Comparison of ENCODE assay signal across 8 cellular contexts in the genomic region with DNA sequence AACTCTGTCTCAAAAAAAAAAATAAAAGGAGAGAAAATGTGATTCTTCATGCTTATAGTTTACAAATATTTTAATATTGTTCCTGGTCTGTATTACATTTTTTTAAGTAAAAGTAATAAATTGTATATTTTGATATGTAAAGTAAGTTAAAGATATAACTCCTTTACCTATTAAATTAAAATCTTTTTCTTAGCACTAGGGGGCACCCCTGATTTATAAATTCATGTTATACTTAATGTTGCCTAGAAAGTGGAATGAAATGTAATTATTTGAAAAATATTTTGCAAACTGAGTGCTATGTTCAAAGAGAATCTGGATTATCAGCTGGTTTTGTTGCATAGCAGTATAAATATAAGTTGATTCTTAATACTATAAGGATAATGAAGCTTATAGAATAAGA. TPM values are rescaled to one million over a fixed set of nuclear protein-coding genes. Genes with fewer than 3 reads are reported as not detected.
A peak's percentile ranks its signal among the peaks of the same experiment; 100 is the strongest.
DNase-seq lines count a peak whose midpoint lies in the region; ATAC-seq, FAIRE-seq and TF ChIP-seq lines count a peak whose summit lies in the region.

No MANE protein-coding gene starts in this region.

- in situ Hi-C loops in astrocyte of the cerebellum (cut with HindIII; ENCODE audit: low sequenced_read_pairs), result loop anchor here (10.0 kb wide), 1 partner anchor 231 kb away; no protein-coding TSS in a partner anchor

- no peak for ATAC-seq in HG02981 (IDR thresholded peaks at IDR 0.05; ENCODE audit: unreplicated experiment)
- no peak for ATAC-seq in activated T-cell treated with anti-CD3 and anti-CD28 coated beads, Interleukin-2, amount 50 U/mL, for 4 hours

- H4K91ac ChIP-seq in mesenchymal stem cell (ENCODE audit: low read length), result no peak overlapping the region

- no peaks in the 10 kb centered on the region for H3K4me1 ChIP-seq in mesenchymal stem cell (ENCODE audit: control insufficient read depth, insufficient read depth, low read depth, low read length)

- H2AK5ac ChIP-seq in mesenchymal stem cell (ENCODE audit: low read length, severe bottlenecking), result no peak overlapping the region

- no peak overlapping the region for H2BK12ac ChIP-seq in mesenchymal stem cell (ENCODE audit: low read length in 2 of 2)

- no peak overlapping the region for H2BK120ac ChIP-seq in mesenchymal stem cell (ENCODE audit: low read depth, low read length)

- FAIRE-seq in urothelium cell line (lab: Jason Lieb, UNC), result no peak

- no peak for TF ChIP-seq CTCF in astrocyte of the cerebellum (IDR thresholded peaks at IDR 0.05; ENCODE audit: low read depth, low read length, missing control alignments)

- peaks cover 8 to 23% of the 10 kb centered on the region in 2 experiments for H3K36me3 ChIP-seq in mesenchymal stem cell (ENCODE audit: control insufficient read depth in 1 of 2, insufficient read depth in 2 of 2, low read depth in 1 of 2, low read length in 2 of 2)

- no peak overlapping the region for H3K27ac ChIP-seq in mesenchymal stem cell (ENCODE audit: low read length, poor library complexity, severe bottlenecking)

- no peaks in the 10 kb centered on the region for H3K27me3 ChIP-seq in mesenchymal stem cell (ENCODE audit: control insufficient read depth in 1 of 2, insufficient read depth in 1 of 2, low read length in 2 of 2)

- H3K79me1 ChIP-seq in mesenchymal stem cell (replicated peaks; ENCODE audit: low read length, poor library complexity, severe bottlenecking), result peaks cover 11% of the 10 kb centered on the region

- DNase-seq in DMS53 treated with DMSO at 0.1 percent for 48 hours (lab: John Stamatoyannopoulos, UW; ENCODE audit: unreplicated experiment) (peak; percentile 8), NCI-H1105 (lab: John Stamatoyannopoulos, UW) (peak; percentile 7), astrocyte of the cerebellum (ENCODE audit: low read depth) (peak; percentile 24), mesenchymal stem cell (peak; percentile 40), mucosa of gallbladder (ENCODE audit: low spot score) (no peak), urothelium cell line (ENCODE audit: low spot score) (no peak)
- DNase-seq in activated T-cell treated with anti-CD3 and anti-CD28 coated beads, Interleukin-2, amount 50 U/mL, for 4 hours, result no peak

- H2BK15ac ChIP-seq in mesenchymal stem cell (ENCODE audit: low read depth, poor library complexity, severe bottlenecking), result no peak overlapping the region

- no peak overlapping the region for H2AFZ ChIP-seq in mesenchymal stem cell (ENCODE audit: low read depth, low read length)

- H4K8ac ChIP-seq in mesenchymal stem cell (ENCODE audit: low read length), result no peak overlapping the region

- no peaks in the 10 kb centered on the region for H3K4me1 Mint-ChIP-seq in activated T-cell treated with anti-CD3 and anti-CD28 coated beads, Interleukin-2, amount 50 U/mL, for 4 hours (ENCODE audit: low read depth)

- H2BK5ac ChIP-seq in mesenchymal stem cell (ENCODE audit: low read depth, low read length, poor library complexity, severe bottlenecking), result no peak overlapping the region

- no peak overlapping the region for H3K14ac ChIP-seq in mesenchymal stem cell (ENCODE audit: low read length in 2 of 2)

- no peaks in the 10 kb centered on the region for H3K9me3 Mint-ChIP-seq in activated T-cell treated with anti-CD3 and anti-CD28 coated beads, Interleukin-2, amount 50 U/mL, for 4 hours

- no peak overlapping the region for H3K18ac ChIP-seq in mesenchymal stem cell (ENCODE audit: low read depth in 1 of 2, low read length in 2 of 2)

- no peak overlapping the region for H3K4ac ChIP-seq in mesenchymal stem cell (ENCODE audit: low read depth in 1 of 2, low read length in 2 of 2)

- no peak overlapping the region for H3K4me2 ChIP-seq in mesenchymal stem cell (ENCODE audit: low read length, poor library complexity, severe bottlenecking)

- H3K4me3 ChIP-seq in astrocyte of the cerebellum (ENCODE audit: low read depth, low read length), result no peak overlapping the region
- no peak overlapping the region for H3K4me3 ChIP-seq in mesenchymal stem cell (ENCODE audit: insufficient read depth in 1 of 2, low read depth in 1 of 2, low read length in 2 of 2)

- H3K36me3 Mint-ChIP-seq in activated T-cell treated with anti-CD3 and anti-CD28 coated beads, Interleukin-2, amount 50 U/mL, for 4 hours (ENCODE audit: insufficient read depth), result peaks cover 7% of the 10 kb centered on the region

- H3K4me3 Mint-ChIP-seq in activated T-cell treated with anti-CD3 and anti-CD28 coated beads, Interleukin-2, amount 50 U/mL, for 4 hours, result no peak overlapping the region

- no peaks in the 10 kb centered on the region for H3K27me3 Mint-ChIP-seq in activated T-cell treated with anti-CD3 and anti-CD28 coated beads, Interleukin-2, amount 50 U/mL, for 4 hours (ENCODE audit: low read depth)

- no peak overlapping the region for H3K23ac ChIP-seq in mesenchymal stem cell (ENCODE audit: low read length in 2 of 2)

- H3K9me3 ChIP-seq in mesenchymal stem cell (ENCODE audit: control insufficient read depth, low read length), result no peaks in the 10 kb centered on the region

- H3K9ac ChIP-seq in mesenchymal stem cell (ENCODE audit: low read length), result peak overlapping the region; percentile 29

RNA-seq across cellular contexts. Expression of gene RALGPS2, which starts 49.2 kb away (rescaled TPM):
- polyA plus RNA-seq in mesenchymal stem cell (2013, experiment 1 of 2), result 10.1 TPM
- polyA plus RNA-seq in mesenchymal stem cell (2013, experiment 2 of 2), result 8.5 TPM
- 19.0 TPM for total RNA-seq in mucosa of gallbladder
- total RNA-seq in activated T-cell treated with anti-CD3 and anti-CD28 coated beads, Interleukin-2, amount 50 U/mL, for 4 hours, result 1 to 10 TPM; 1.1 to 2.2 (median 1.8) TPM

Comparison
In these comparisons a context has a peak if more than half of its experiments do, and no peak if none do; other contexts are left out.
1. DNase-seq: peak in DMS53 treated with DMSO at 0.1 percent for 48 hours (single experiment), NCI-H1105 (single experiment), astrocyte of the cerebellum (single experiment) and mesenchymal stem cell (single experiment); none in mucosa of gallbladder (single experiment), urothelium cell line (single experiment) and activated T-cell treated with anti-CD3 and anti-CD28 coated beads, Interleukin-2, amount 50 U/mL, for 4 hours (single experiment).